Comparison of ENCODE assay signal across 28 cellular contexts in genomic region chr3:30452446-30452845, GRCh38.
"Had no signal": no experiment of that assay in that cellular context is flagged by ENCODE, and none has a peak within 500 bp of the region (broad histone marks: within the 10 kb centered on the region; RNA-seq: fewer than 3 reads in every experiment).

No MANE protein-coding gene starts in this region.

- ATAC-seq: naive thymus-derived CD8-positive, alpha-beta T cell; natural killer cell treated with Interleukin-12 subunit alpha and Interleukin-12 subunit beta and Interleukin-15 and Interleukin-18, amount 100 ng/mL, for 72 hours; pancreas; right cardiac atrium; stimulated activated effector memory CD8-positive, alpha-beta T cell treated with anti-CD3 and anti-CD28 coated beads, Interleukin-12 subunit alpha, Interleukin-12 subunit beta, amount 100 ng/mL, for 72 hours; stimulated activated naive B cell treated with anti-CD40 and anti-IgM and Interleukin-4, amounts not matched to agents 10 μg/mL and 1 μg/mL and 100 μg/mL, for 72 hours had no signal

- H3K9me3 ChIP-seq: neutrophil, pancreas, prostate gland, right lobe of liver, sigmoid colon, thoracic aorta, thyroid gland, upper lobe of left lung, vagina had no signal

- H3K4me1 Mint-ChIP-seq: nephron progenitor cell; stimulated activated effector memory CD8-positive, alpha-beta T cell treated with anti-CD3 and anti-CD28 coated beads, Interleukin-12 subunit alpha, Interleukin-12 subunit beta, amount 100 ng/mL, for 72 hours; stimulated activated naive B cell treated with anti-CD40 and anti-IgM and Interleukin-4, amounts not matched to agents 10 μg/mL and 1 μg/mL and 100 μg/mL, for 72 hours had no signal

- H3K4me3 ChIP-seq: pancreas, prostate gland, right lobe of liver, sigmoid colon, stomach, thoracic aorta, thyroid gland, upper lobe of left lung, vagina had no signal

- H3K27me3 ChIP-seq: neutrophil, pancreas, right lobe of liver, sigmoid colon, stomach, thyroid gland, upper lobe of left lung, vagina had no signal

- H3K36me3 ChIP-seq: neutrophil, pancreas, prostate gland, right lobe of liver, sigmoid colon, stomach, thoracic aorta, thyroid gland, upper lobe of left lung, vagina had no signal

- H3K27ac Mint-ChIP-seq: naive thymus-derived CD8-positive, alpha-beta T cell; natural killer cell treated with Interleukin-12 subunit alpha and Interleukin-12 subunit beta and Interleukin-15 and Interleukin-18, amount 100 ng/mL, for 72 hours; nephron progenitor cell; stimulated activated effector memory CD8-positive, alpha-beta T cell treated with anti-CD3 and anti-CD28 coated beads, Interleukin-12 subunit alpha, Interleukin-12 subunit beta, amount 100 ng/mL, for 72 hours; stimulated activated naive B cell treated with anti-CD40 and anti-IgM and Interleukin-4, amounts not matched to agents 10 μg/mL and 1 μg/mL and 100 μg/mL, for 72 hours; stimulated activated naive CD8-positive, alpha-beta T cell treated with anti-CD3 and anti-CD28 coated beads, Interleukin-15, Interleukin-2, amounts not matched to agents 100 ng/mL and 50 ng/mL, for 24 hours had no signal

- H3K9me3 Mint-ChIP-seq: natural killer cell treated with Interleukin-12 subunit alpha and Interleukin-12 subunit beta and Interleukin-15 and Interleukin-18, amount 100 ng/mL, for 72 hours; stimulated activated effector memory CD8-positive, alpha-beta T cell treated with anti-CD3 and anti-CD28 coated beads, Interleukin-12 subunit alpha, Interleukin-12 subunit beta, amount 100 ng/mL, for 72 hours had no signal

- DNase-seq: naive thymus-derived CD8-positive, alpha-beta T cell; nephron progenitor cell; nucleus accumbens; pancreas; retina; right cardiac atrium; right lobe of liver; sigmoid colon; small intestine; stimulated activated CD4-positive, alpha-beta T cell treated with anti-CD3 and anti-CD28 coated beads, Interleukin-15, amount 100 ng/mL, for 24 hours; stimulated activated CD4-positive, alpha-beta T cell treated with anti-CD3 and anti-CD28 coated beads, Interleukin-2, amount 100 ng/mL, for 24 hours; stimulated activated CD4-positive, alpha-beta T cell treated with anti-CD3 and anti-CD28 coated beads, Interleukin-2, amount 100 ng/mL, for 48 hours; stimulated activated CD4-positive, alpha-beta T cell treated with anti-CD3 and anti-CD28 coated beads, Interleukin-4, amount 100 ng/mL, for 24 hours; stimulated activated naive B cell treated with anti-CD40 and anti-IgM and Interleukin-4, amounts not matched to agents 10 μg/mL and 1 μg/mL and 100 μg/mL, for 72 hours; stimulated activated naive CD4-positive, alpha-beta T cell treated with Interleukin-2 at 50 U/mL for 16 hours; stomach; thyroid gland; trophoblast cell; upper lobe of left lung had no signal

- H3K27ac ChIP-seq: neutrophil, pancreas, prostate gland, right lobe of liver, stomach, thoracic aorta, thyroid gland, vagina had no signal

- H3K4me1 ChIP-seq: pancreas, right lobe of liver, thyroid gland had no signal

- H3K27me3 Mint-ChIP-seq: naive thymus-derived CD8-positive, alpha-beta T cell; stimulated activated naive B cell treated with anti-CD40 and anti-IgM and Interleukin-4, amounts not matched to agents 10 μg/mL and 1 μg/mL and 100 μg/mL, for 72 hours; stimulated activated naive CD8-positive, alpha-beta T cell treated with anti-CD3 and anti-CD28 coated beads, Interleukin-15, Interleukin-2, amounts not matched to agents 100 ng/mL and 50 ng/mL, for 24 hours had no signal

- FAIRE-seq: pancreas, small intestine, urothelium cell line had no signal

- H3K36me3 Mint-ChIP-seq: natural killer cell treated with Interleukin-12 subunit alpha and Interleukin-12 subunit beta and Interleukin-15 and Interleukin-18, amount 100 ng/mL, for 72 hours; stimulated activated effector memory CD8-positive, alpha-beta T cell treated with anti-CD3 and anti-CD28 coated beads, Interleukin-12 subunit alpha, Interleukin-12 subunit beta, amount 100 ng/mL, for 72 hours; stimulated activated naive B cell treated with anti-CD40 and anti-IgM and Interleukin-4, amounts not matched to agents 10 μg/mL and 1 μg/mL and 100 μg/mL, for 72 hours had no signal

- H3K4me3 Mint-ChIP-seq: naive thymus-derived CD8-positive, alpha-beta T cell; natural killer cell treated with Interleukin-12 subunit alpha and Interleukin-12 subunit beta and Interleukin-15 and Interleukin-18, amount 100 ng/mL, for 72 hours; nephron progenitor cell; neural crest cell; stimulated activated effector memory CD8-positive, alpha-beta T cell treated with anti-CD3 and anti-CD28 coated beads, Interleukin-12 subunit alpha, Interleukin-12 subunit beta, amount 100 ng/mL, for 72 hours; stimulated activated naive B cell treated with anti-CD40 and anti-IgM and Interleukin-4, amounts not matched to agents 10 μg/mL and 1 μg/mL and 100 μg/mL, for 72 hours; stimulated activated naive CD8-positive, alpha-beta T cell treated with anti-CD3 and anti-CD28 coated beads, Interleukin-15, Interleukin-2, amounts not matched to agents 100 ng/mL and 50 ng/mL, for 24 hours had no signal
